8 cellular contexts compared by ENCODE assay signal in the genomic region with DNA sequence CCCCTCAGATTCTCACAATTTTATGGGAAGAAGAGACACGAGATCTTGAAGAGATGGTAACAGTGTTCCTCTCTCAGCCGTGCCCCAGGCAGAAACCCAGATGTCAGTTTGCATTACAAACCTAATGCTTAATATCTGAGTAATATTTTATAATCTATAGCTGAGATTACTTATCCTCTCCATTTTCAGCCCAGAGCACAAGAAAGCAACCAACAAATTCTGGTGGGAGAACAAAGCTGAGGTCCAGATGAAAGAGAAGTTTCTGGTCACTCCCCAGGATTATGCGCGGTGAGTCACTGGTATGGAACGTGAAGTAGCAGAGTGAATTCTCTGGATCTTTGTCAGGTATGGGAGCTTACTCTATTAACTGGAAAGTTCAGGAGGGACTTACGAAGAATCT. TPM values are rescaled to one million over a fixed set of nuclear protein-coding genes. Genes with fewer than 3 reads are reported as not detected.
DNase-seq lines count a peak whose midpoint lies in the region; ATAC-seq and TF ChIP-seq lines count a peak whose summit lies in the region.

No MANE protein-coding gene starts in this region.

- no peaks in the 10 kb centered on the region for H3K27me3 ChIP-seq in GM23338 (ENCODE audit: insufficient read depth)

- H3K4me1 Mint-ChIP-seq in GM23338: peaks cover 21% of the 10 kb centered on the region
- peaks cover 19% of the 10 kb centered on the region for H3K4me1 Mint-ChIP-seq in progenitor cell of endocrine pancreas (ENCODE audit: low read depth)

- H3K27me3 Mint-ChIP-seq in GM23338 (ENCODE audit: insufficient read depth, low read depth, poor library complexity) (peaks cover 4% of the 10 kb centered on the region), progenitor cell of endocrine pancreas (no peaks in the 10 kb centered on the region)

- H3K9ac ChIP-seq in SK-N-MC (ENCODE audit: insufficient read length): peak overlapping the region; percentile 87

- DNase-seq in GM23338 (ENCODE audit: low spot score) (peak; percentile 72), SK-N-MC (ENCODE audit: low read depth, low spot score) (no peak), fibroblast of peridontal ligament (ENCODE audit: extremely low read depth) (peak; percentile 45), progenitor cell of endocrine pancreas (ENCODE audit: low spot score, unreplicated experiment) (no peak), NCI-H187 (lab: John Stamatoyannopoulos, UW) (no peak), NCI-H774 (lab: John Stamatoyannopoulos, UW) (no peak), AML-193 (lab: John Stamatoyannopoulos, UW) (no peak), head of caudate nucleus (no peak)

- H3K36me3 ChIP-seq in GM23338 (ENCODE audit: insufficient read depth): peaks cover 22% of the 10 kb centered on the region
- peaks cover 36% of the 10 kb centered on the region for H3K36me3 ChIP-seq in SK-N-MC (ENCODE audit: insufficient read depth, low read length)

- H3K9me3 ChIP-seq in SK-N-MC (ENCODE audit: low read depth, low read length): no peaks in the 10 kb centered on the region

- H3K79me2 ChIP-seq in GM23338 (replicated peaks; ENCODE audit: insufficient read depth): peaks cover 58% of the 10 kb centered on the region

- H3K4me3 ChIP-seq in GM23338 (peak overlapping the region; percentile 98), SK-N-MC (peak overlapping the region; percentile 97)

- intact Hi-C loops in head of caudate nucleus (cut with DNase I): no loop called here

- peak overlapping the region; percentile 98 for H3K27ac Mint-ChIP-seq in GM23338
- H3K27ac Mint-ChIP-seq in progenitor cell of endocrine pancreas: peak overlapping the region; percentile 95

- ATAC-seq in GM23338: peak; percentile 13

- peak overlapping the region; percentile 100 for H3K4me3 Mint-ChIP-seq in GM23338
- peak overlapping the region; percentile 98 for H3K4me3 Mint-ChIP-seq in progenitor cell of endocrine pancreas (ENCODE audit: low read depth)

- TF ChIP-seq CTCF in GM23338 (conservative IDR thresholded peaks at IDR 0.05; ENCODE audit: low read depth in 2 of 2): no peak
- TF ChIP-seq CTCF in progenitor cell of endocrine pancreas (IDR thresholded peaks at IDR 0.05; ENCODE audit: unreplicated experiment): no peak

- 0 out of 2 replicates have a peak, but pooled peaks cover 8% of the 10 kb centered on the region for H4K20me1 ChIP-seq in GM23338 (replicated peaks; ENCODE audit: insufficient read depth)

- 0 out of 2 replicates have a peak, but pooled peaks cover 4% of the 10 kb centered on the region for H3K9me2 ChIP-seq in GM23338 (ENCODE audit: insufficient read depth)

- H2AFZ ChIP-seq in GM23338: no peak overlapping the region

- H3K27ac ChIP-seq in GM23338 (ENCODE audit: low read depth): peak overlapping the region; percentile 65; the same call in 1 of the 2 replicates
- H3K27ac ChIP-seq in SK-N-MC: 0 out of 2 replicates have a peak overlapping the region, but pooled peaks have one; percentile 23

- 0 out of 2 replicates have a peak, but pooled peaks cover 5% of the 10 kb centered on the region for H3F3A ChIP-seq in GM23338 (replicated peaks; ENCODE audit: low read depth)

- peaks cover 16% of the 10 kb centered on the region; the same call in 1 of the 2 replicates for H3K4me1 ChIP-seq in GM23338 (ENCODE audit: insufficient read depth)

- peak overlapping the region; percentile 97 for H3K4me2 ChIP-seq in GM23338

- H3K36me3 Mint-ChIP-seq in GM23338 (ENCODE audit: low read depth) (peaks cover 65% of the 10 kb centered on the region), progenitor cell of endocrine pancreas (ENCODE audit: insufficient read depth) (peaks cover 10% of the 10 kb centered on the region)

- H3K9me3 Mint-ChIP-seq in GM23338 (no peaks in the 10 kb centered on the region), progenitor cell of endocrine pancreas (ENCODE audit: low read depth) (no peaks in the 10 kb centered on the region)

TF ChIP-seq in GM23338, 12 proteins besides CTCF, POLR2A, EP300 and RAD21 (continues in another document):
- TF ChIP-seq EZH2phosphoT487 (IDR thresholded peaks at IDR 0.05; ENCODE audit: unreplicated experiment): no peak
- TF ChIP-seq, protein P1, sequence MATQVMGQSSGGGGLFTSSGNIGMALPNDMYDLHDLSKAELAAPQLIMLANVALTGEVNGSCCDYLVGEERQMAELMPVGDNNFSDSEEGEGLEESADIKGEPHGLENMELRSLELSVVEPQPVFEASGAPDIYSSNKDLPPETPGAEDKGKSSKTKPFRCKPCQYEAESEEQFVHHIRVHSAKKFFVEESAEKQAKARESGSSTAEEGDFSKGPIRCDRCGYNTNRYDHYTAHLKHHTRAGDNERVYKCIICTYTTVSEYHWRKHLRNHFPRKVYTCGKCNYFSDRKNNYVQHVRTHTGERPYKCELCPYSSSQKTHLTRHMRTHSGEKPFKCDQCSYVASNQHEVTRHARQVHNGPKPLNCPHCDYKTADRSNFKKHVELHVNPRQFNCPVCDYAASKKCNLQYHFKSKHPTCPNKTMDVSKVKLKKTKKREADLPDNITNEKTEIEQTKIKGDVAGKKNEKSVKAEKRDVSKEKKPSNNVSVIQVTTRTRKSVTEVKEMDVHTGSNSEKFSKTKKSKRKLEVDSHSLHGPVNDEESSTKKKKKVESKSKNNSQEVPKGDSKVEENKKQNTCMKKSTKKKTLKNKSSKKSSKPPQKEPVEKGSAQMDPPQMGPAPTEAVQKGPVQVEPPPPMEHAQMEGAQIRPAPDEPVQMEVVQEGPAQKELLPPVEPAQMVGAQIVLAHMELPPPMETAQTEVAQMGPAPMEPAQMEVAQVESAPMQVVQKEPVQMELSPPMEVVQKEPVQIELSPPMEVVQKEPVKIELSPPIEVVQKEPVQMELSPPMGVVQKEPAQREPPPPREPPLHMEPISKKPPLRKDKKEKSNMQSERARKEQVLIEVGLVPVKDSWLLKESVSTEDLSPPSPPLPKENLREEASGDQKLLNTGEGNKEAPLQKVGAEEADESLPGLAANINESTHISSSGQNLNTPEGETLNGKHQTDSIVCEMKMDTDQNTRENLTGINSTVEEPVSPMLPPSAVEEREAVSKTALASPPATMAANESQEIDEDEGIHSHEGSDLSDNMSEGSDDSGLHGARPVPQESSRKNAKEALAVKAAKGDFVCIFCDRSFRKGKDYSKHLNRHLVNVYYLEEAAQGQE (IDR thresholded peaks at IDR 0.05; ENCODE audit: unreplicated experiment): no peak

RNA-seq across cellular contexts. Expression of a gene that starts 0.9 kb away (rescaled TPM):
- 34.3 and 34.5 TPM in 2 replicates for total RNA-seq in GM23338 (2014; rRNA removed; shearing (Covaris generic))
- polyA plus RNA-seq in GM23338 (2016; fragmentation: Nextera tagmentation; extraction: Ambion mirVana): 31.7 and 33.4 TPM in 2 replicates
- 56.5 and 66.6 TPM in 2 replicates for total RNA-seq in progenitor cell of endocrine pancreas

RNA-seq across cellular contexts. Expression of a gene that starts 19.3 kb away (rescaled TPM):
- 1,462 and 1,965 TPM in 2 replicates for total RNA-seq in GM23338 (2014; rRNA removed; shearing (Covaris generic))
- polyA plus RNA-seq in GM23338 (2016; fragmentation: Nextera tagmentation; extraction: Ambion mirVana): 3,622 and 3,632 TPM in 2 replicates
- total RNA-seq in progenitor cell of endocrine pancreas: 1,089 and 1,112 TPM in 2 replicates

RNA-seq across cellular contexts. Expression of a gene that starts 19.7 kb away (rescaled TPM):
- 79.9 and 97.2 TPM in 2 replicates for total RNA-seq in GM23338 (2014; rRNA removed; shearing (Covaris generic))
- 118 and 142 TPM in 2 replicates for polyA plus RNA-seq in GM23338 (2016; fragmentation: Nextera tagmentation; extraction: Ambion mirVana)
- 60.3 and 60.7 TPM in 2 replicates for total RNA-seq in progenitor cell of endocrine pancreas

RNA-seq across cellular contexts. Expression of a gene that starts 27.3 kb away (rescaled TPM):
- not detected in 2 replicates for total RNA-seq in GM23338 (2014; rRNA removed; shearing (Covaris generic))
- polyA plus RNA-seq in GM23338 (2016; fragmentation: Nextera tagmentation; extraction: Ambion mirVana): not detected in 2 replicates
- not detected in 2 replicates for total RNA-seq in progenitor cell of endocrine pancreas

RNA-seq across cellular contexts. Expression of a gene that starts 31.9 kb away (rescaled TPM):
- 50.2 and 56.4 TPM in 2 replicates for total RNA-seq in GM23338 (2014; rRNA removed; shearing (Covaris generic))
- polyA plus RNA-seq in GM23338 (2016; fragmentation: Nextera tagmentation; extraction: Ambion mirVana): 20.0 and 23.4 TPM in 2 replicates
- 52.7 and 53.4 TPM in 2 replicates for total RNA-seq in progenitor cell of endocrine pancreas

Comparison
In these comparisons a context has a peak if more than half of its experiments do, and no peak if none do; other contexts are left out.
1. DNase-seq: peak in GM23338 (single experiment) and fibroblast of peridontal ligament (single experiment); none in SK-N-MC (single experiment), progenitor cell of endocrine pancreas (single experiment), NCI-H187 (0 of 2), NCI-H774 (single experiment), AML-193 (0 of 2) and head of caudate nucleus (0 of 42).